Comparison of ENCODE assay signal across 11 cellular contexts in the genomic region with DNA sequence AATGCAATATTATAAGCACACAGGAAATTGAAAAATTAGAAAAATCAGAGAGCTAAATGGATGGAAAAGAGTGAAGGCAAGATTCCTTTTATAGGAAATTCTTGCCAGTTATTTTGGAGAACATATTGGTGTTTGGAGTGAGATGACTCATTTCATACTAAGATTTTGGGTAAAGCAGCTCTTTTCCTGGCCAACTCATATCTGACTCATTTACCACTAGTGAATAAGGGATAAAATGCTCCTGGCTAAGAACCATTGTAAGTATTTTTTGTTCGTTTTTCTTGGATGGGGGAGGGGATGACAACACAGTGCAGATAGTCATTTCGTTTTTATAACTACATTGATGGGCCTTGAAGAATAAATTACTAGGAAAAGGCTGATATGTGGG.
DNase-seq lines count a peak whose midpoint lies in the region; ATAC-seq, FAIRE-seq and TF ChIP-seq lines count a peak whose summit lies in the region.
"Had no signal": no experiment of that assay in that cellular context is flagged by ENCODE, and none has a peak within 500 bp of the region (broad histone marks: within the 10 kb centered on the region; RNA-seq: fewer than 3 reads in every experiment).

No MANE protein-coding gene starts in this region.

- H3K79me2 ChIP-seq in ACC112 (ENCODE audit: control insufficient read depth, insufficient read depth, low read length, unreplicated experiment) = no peaks in the 10 kb centered on the region

- H3K4me1 ChIP-seq in ACC112 (ENCODE audit: control insufficient read depth, insufficient read depth, low read length, unreplicated experiment) (peaks cover 31% of the 10 kb centered on the region), left lung (no peaks in the 10 kb centered on the region)

- no peaks in the 10 kb centered on the region for H3K27me3 Mint-ChIP-seq in effector memory CD8-positive, alpha-beta T cell
- H3K27me3 Mint-ChIP-seq: CD4-positive, alpha-beta memory T cell; naive thymus-derived CD8-positive, alpha-beta T cell had no signal

- H3K9me3 ChIP-seq in left lung = peaks cover 0 to 7% of the 10 kb centered on the region in 2 donors

- no peak overlapping the region for H3K27ac Mint-ChIP-seq in effector memory CD8-positive, alpha-beta T cell
- H3K27ac Mint-ChIP-seq: CD4-positive, alpha-beta memory T cell; naive thymus-derived CD8-positive, alpha-beta T cell had no signal

- H3K27ac ChIP-seq in ACC112 (ENCODE audit: low read depth, low read length) (peak overlapping the region; percentile 78), left lung (no peak overlapping the region), coronary artery (peak overlapping the region in 1 of 2 donors; percentile 67)

- peaks cover 0 to 4% of the 10 kb centered on the region in 2 donors for H3K9me3 Mint-ChIP-seq in effector memory CD8-positive, alpha-beta T cell

- peak; percentile 52 for ATAC-seq in left lung
- no peak for ATAC-seq in GM19351 (IDR thresholded peaks at IDR 0.05; ENCODE audit: unreplicated experiment)
- no peak for ATAC-seq in effector memory CD8-positive, alpha-beta T cell (replicated peaks)
- ATAC-seq: naive thymus-derived CD8-positive, alpha-beta T cell had no signal

- H3K27me3 ChIP-seq in ACC112 (ENCODE audit: insufficient read depth, low read length) (no peaks in the 10 kb centered on the region), bronchial epithelial cell (ENCODE audit: control insufficient read depth, insufficient read depth, low read length) (no peaks in the 10 kb centered on the region), left lung (no peaks in the 10 kb centered on the region)

- H3K4me3 ChIP-seq in ACC112 (ENCODE audit: low read depth, low read length) (peak overlapping the region; percentile 47), bronchial epithelial cell (ENCODE audit: low read depth, low read length) (no peak overlapping the region), left lung (no peak overlapping the region), coronary artery (no peak overlapping the region)

- H3K36me3 ChIP-seq in ACC112 (ENCODE audit: insufficient read depth, low read length) (no peaks in the 10 kb centered on the region), bronchial epithelial cell (ENCODE audit: control insufficient read depth, insufficient read depth, low read length) (no peaks in the 10 kb centered on the region), left lung (no peaks in the 10 kb centered on the region)

- no peaks in the 10 kb centered on the region for H3K36me3 Mint-ChIP-seq in effector memory CD8-positive, alpha-beta T cell (ENCODE audit: insufficient read depth)
- H3K36me3 Mint-ChIP-seq: CD4-positive, alpha-beta memory T cell; naive thymus-derived CD8-positive, alpha-beta T cell had no signal

- no peaks in the 10 kb centered on the region for H3K4me1 Mint-ChIP-seq in effector memory CD8-positive, alpha-beta T cell (ENCODE audit: low read depth in 2 of 2)
- H3K4me1 Mint-ChIP-seq: CD4-positive, alpha-beta memory T cell; naive thymus-derived CD8-positive, alpha-beta T cell had no signal

- no peak for FAIRE-seq in HTR-8/SVneo (lab: Jason Lieb, UNC)
- FAIRE-seq in bronchial epithelial cell (lab: Jason Lieb, UNC) = no peak

- peak overlapping the region; percentile 18 for H2AFZ ChIP-seq in ACC112 (ENCODE audit: low read length, unreplicated experiment)

- TF ChIP-seq CTCF in bronchial epithelial cell (IDR thresholded peaks at IDR 0.05; ENCODE audit: insufficient read depth, low read length, severe bottlenecking) = no peak
- TF ChIP-seq CTCF in left lung (IDR thresholded peaks at IDR 0.05) = no peak
- no peak for TF ChIP-seq CTCF in coronary artery (IDR thresholded peaks at IDR 0.05)

- no peak overlapping the region for H3K4me3 Mint-ChIP-seq in effector memory CD8-positive, alpha-beta T cell
- H3K4me3 Mint-ChIP-seq: CD4-positive, alpha-beta memory T cell; naive thymus-derived CD8-positive, alpha-beta T cell had no signal

- intact Hi-C loops in left lung (cut with DNase I) = no loop called here

- peak; percentile 47 for DNase-seq in HTR-8/SVneo (ENCODE audit: insufficient read length, low spot score)
- peak; percentile 94 for DNase-seq in bronchial epithelial cell (ENCODE audit: low read depth)
- DNase-seq in left lung = no peak
- DNase-seq in coronary artery (ENCODE audit: low spot score) = no peak
- no peak for DNase-seq in germinal center (ENCODE audit: low spot score)
- no peak for DNase-seq in effector memory CD8-positive, alpha-beta T cell
- DNase-seq: activated T-cell treated with anti-CD3 and anti-CD28 coated beads, Interleukin-2, amount 50 U/mL, for 1 hour; CD4-positive, alpha-beta memory T cell; naive thymus-derived CD8-positive, alpha-beta T cell had no signal

Comparison
In these comparisons a context has a peak if more than half of its experiments do, and no peak if none do; other contexts are left out.
1. DNase-seq: peak in HTR-8/SVneo (single experiment) and bronchial epithelial cell (single experiment); none in left lung (0 of 2), coronary artery (single experiment), germinal center (single experiment) and effector memory CD8-positive, alpha-beta T cell (0 of 3).